Comparison of ENCODE assay signal across 16 cellular contexts in genomic region chr16:84156342-84156784, GRCh38. TPM values are rescaled to one million over a fixed set of nuclear protein-coding genes. Genes with fewer than 3 reads are reported as not detected.
DNase-seq lines count a peak whose midpoint lies in the region; ATAC-seq, FAIRE-seq and TF ChIP-seq lines count a peak whose summit lies in the region.
"Had no signal": no experiment of that assay in that cellular context is flagged by ENCODE, and none has a peak within 500 bp of the region (broad histone marks: within the 10 kb centered on the region; RNA-seq: fewer than 3 reads in every experiment).

No MANE protein-coding gene starts in this region.

- peak in 1 of 2 experiments; percentile 65; a peak in 2 of 6 replicates for ATAC-seq in A549
- peak; percentile 72 for ATAC-seq in esophagus mucosa
- ATAC-seq in activated CD4-positive, alpha-beta T cell treated with anti-CD3 and anti-CD28 coated beads for 36 hours = no peak
- ATAC-seq in activated T-cell treated with anti-CD3 and anti-CD28 coated beads, Interleukin-2, amount 50 U/mL, for 4 hours = no peak
- ATAC-seq: gastrocnemius medialis had no signal

- POLR2A ChIA-PET in A549 (lab: Yijun Ruan, JAX) = interaction anchor here (0.7 to 1.2 kb wide), 2 partner anchors 31 to 75 kb away, joined by 3 to 5 read pairs; partner anchors contain the start of gene TAF1C
- POLR2A ChIA-PET in activated CD4-positive, alpha-beta T cell treated with anti-CD3 and anti-CD28 coated beads for 36 hours (lab: Charles Lee) = no interaction called here

- H3K27ac Mint-ChIP-seq in activated CD4-positive, alpha-beta T cell treated with anti-CD3 and anti-CD28 coated beads for 36 hours = no peak overlapping the region
- H3K27ac Mint-ChIP-seq: activated naive CD4-positive, alpha-beta T cell treated with anti-CD3 and anti-CD28 coated beads, Interleukin-2, amount 10 ng/mL, durations not matched to agents 7 days and 5 days; stimulated activated naive CD8-positive, alpha-beta T cell treated with anti-CD3 and anti-CD28 coated beads, Interleukin-15, Interleukin-2, amounts not matched to agents 100 ng/mL and 50 ng/mL, for 24 hours had no signal

- no peak for TF ChIP-seq RAD21 in A549 (conservative IDR thresholded peaks at IDR 0.05 in 1 of 2, IDR thresholded peaks at IDR 0.05 in 1 of 2)

- H3K9me3 Mint-ChIP-seq in activated CD4-positive, alpha-beta T cell treated with anti-CD3 and anti-CD28 coated beads for 36 hours (ENCODE audit: low read depth) = no peaks in the 10 kb centered on the region
- H3K9me3 Mint-ChIP-seq in activated T-cell treated with anti-CD3 and anti-CD28 coated beads, Interleukin-2, amount 50 U/mL, for 4 hours = no peaks in the 10 kb centered on the region
- H3K9me3 Mint-ChIP-seq: activated naive CD4-positive, alpha-beta T cell treated with anti-CD3 and anti-CD28 coated beads, Interleukin-2, amount 10 ng/mL, durations not matched to agents 7 days and 5 days; stimulated activated naive CD8-positive, alpha-beta T cell treated with anti-CD3 and anti-CD28 coated beads, Interleukin-15, Interleukin-2, amounts not matched to agents 100 ng/mL and 50 ng/mL, for 24 hours had no signal

- no peaks in the 10 kb centered on the region for H3K9me2 ChIP-seq in OCI-LY1 (ENCODE audit: low read depth, low read length)

- DNase-seq in A549 (ENCODE audit: low read depth in 1 of 2, low spot score in 1 of 2) (no peak), ELR (ENCODE audit: low read depth) (peak; percentile 25), NK-92 (lab: John Stamatoyannopoulos, UW; ENCODE audit: unreplicated experiment) (no peak)
- DNase-seq in activated CD4-positive, alpha-beta T cell treated with anti-CD3 and anti-CD28 coated beads for 36 hours = no peak
- DNase-seq in activated CD8-positive, alpha-beta memory T cell treated with anti-CD3 and anti-CD28 coated beads, Interleukin-2, amount 50 U/mL, for 4 hours = no peak
- no peak for DNase-seq in activated T-cell treated with anti-CD3 and anti-CD28 coated beads, Interleukin-2, amount 50 U/mL, for 4 hours
- DNase-seq: activated naive CD4-positive, alpha-beta T cell treated with anti-CD3 and anti-CD28 coated beads, Interleukin-2, amount 10 ng/mL, durations not matched to agents 7 days and 5 days; C1 segment of cervical spinal cord; gastrocnemius medialis; islet precursor cell; Peyer's patch had no signal

- no peaks in the 10 kb centered on the region for H3K36me3 ChIP-seq in OCI-LY1 (ENCODE audit: insufficient read depth, low read length)
- H3K36me3 ChIP-seq: gastrocnemius medialis, Peyer's patch had no signal

- H2AFZ ChIP-seq in OCI-LY1 (ENCODE audit: low read length) = no peak overlapping the region

- no peaks in the 10 kb centered on the region for H3K27me3 ChIP-seq in OCI-LY1 (ENCODE audit: insufficient read depth, low read length)
- H3K27me3 ChIP-seq: Peyer's patch had no signal

- peaks cover 15% of the 10 kb centered on the region for H3K27me3 Mint-ChIP-seq in activated CD4-positive, alpha-beta T cell treated with anti-CD3 and anti-CD28 coated beads for 36 hours
- peaks cover 19% of the 10 kb centered on the region for H3K27me3 Mint-ChIP-seq in activated T-cell treated with anti-CD3 and anti-CD28 coated beads, Interleukin-2, amount 50 U/mL, for 4 hours (ENCODE audit: low read depth)

- WGBS in A549 (ENCODE audit: missing lambda C conversion rate) = 35% methylated on average over 5 of the region's 5 CpGs

- H3K79me2 ChIP-seq in OCI-LY1 (ENCODE audit: insufficient read depth, low read length) = no peaks in the 10 kb centered on the region

- CTCF ChIA-PET in A549 (lab: Yijun Ruan, JAX) = interaction anchor here (0.9 to 2.7 kb wide), 6 partner anchors 9 to 72 kb away, joined by 3 to 11 read pairs (median 4); partner anchors contain the start of gene TAF1C
- CTCF ChIA-PET in activated CD4-positive, alpha-beta T cell treated with anti-CD3 and anti-CD28 coated beads for 36 hours (lab: Charles Lee) = interaction anchor here (0.7 to 1.2 kb wide), 5 partner anchors 40 to 93 kb away, joined by 3 to 4 read pairs (median 4); partner anchors contain the start of gene MBTPS1

- H3K4me1 ChIP-seq in A549 (no peaks in the 10 kb centered on the region), OCI-LY1 (ENCODE audit: insufficient read depth, low read length, severe bottlenecking) (no peaks in the 10 kb centered on the region)
- H3K4me1 ChIP-seq: gastrocnemius medialis, Peyer's patch had no signal

- H3K4me3 ChIP-seq in A549 (no peak overlapping the region), OCI-LY1 (ENCODE audit: low read depth, low read length, poor library complexity, severe bottlenecking) (no peak overlapping the region)
- H3K4me3 ChIP-seq: coronary artery, gastrocnemius medialis, Peyer's patch had no signal

- no peak overlapping the region for H3K9ac ChIP-seq in OCI-LY1 (ENCODE audit: low read length)

- H3K27ac ChIP-seq in A549 (no peak overlapping the region), OCI-LY1 (ENCODE audit: low read depth, low read length, poor library complexity, severe bottlenecking) (no peak overlapping the region)
- H3K27ac ChIP-seq: coronary artery, gastrocnemius medialis, Peyer's patch had no signal

- no peak for TF ChIP-seq EP300 in A549 (IDR thresholded peaks at IDR 0.05)

- no peaks in the 10 kb centered on the region for H3K36me3 Mint-ChIP-seq in activated CD4-positive, alpha-beta T cell treated with anti-CD3 and anti-CD28 coated beads for 36 hours (ENCODE audit: low read depth)
- no peaks in the 10 kb centered on the region for H3K36me3 Mint-ChIP-seq in activated T-cell treated with anti-CD3 and anti-CD28 coated beads, Interleukin-2, amount 50 U/mL, for 4 hours (ENCODE audit: insufficient read depth)
- H3K36me3 Mint-ChIP-seq: activated naive CD4-positive, alpha-beta T cell treated with anti-CD3 and anti-CD28 coated beads, Interleukin-2, amount 10 ng/mL, durations not matched to agents 7 days and 5 days had no signal

- TF ChIP-seq POLR2A in A549 (IDR thresholded peaks at IDR 0.05; ENCODE audit: low read length) = no peak

- H3K4me3 Mint-ChIP-seq in activated CD4-positive, alpha-beta T cell treated with anti-CD3 and anti-CD28 coated beads for 36 hours = no peak overlapping the region
- no peak overlapping the region for H3K4me3 Mint-ChIP-seq in activated T-cell treated with anti-CD3 and anti-CD28 coated beads, Interleukin-2, amount 50 U/mL, for 4 hours
- H3K4me3 Mint-ChIP-seq: activated naive CD4-positive, alpha-beta T cell treated with anti-CD3 and anti-CD28 coated beads, Interleukin-2, amount 10 ng/mL, durations not matched to agents 7 days and 5 days; stimulated activated naive CD8-positive, alpha-beta T cell treated with anti-CD3 and anti-CD28 coated beads, Interleukin-15, Interleukin-2, amounts not matched to agents 100 ng/mL and 50 ng/mL, for 24 hours had no signal

- no peaks in the 10 kb centered on the region for H4K20me1 ChIP-seq in OCI-LY1 (ENCODE audit: insufficient read depth, low read length)

- intact Hi-C loops in activated CD4-positive, alpha-beta T cell treated with anti-CD3 and anti-CD28 coated beads for 36 hours (cut with DNase I, micrococcal nuclease) = no loop called here

- H3K4me2 ChIP-seq in A549 (no peak overlapping the region), OCI-LY1 (ENCODE audit: low read length) (no peak overlapping the region)

- no peak for TF ChIP-seq CTCF in A549 (IDR thresholded peaks at IDR 0.05)
- peak; percentile 11; the same call in 1 of the 2 replicates for TF ChIP-seq CTCF in OCI-LY1 (IDR thresholded peaks at IDR 0.05; ENCODE audit: low read length)

- no peak for FAIRE-seq in A549 (lab: Jason Lieb, UNC)

- peaks cover 2% of the 10 kb centered on the region for H3K4me1 Mint-ChIP-seq in activated CD4-positive, alpha-beta T cell treated with anti-CD3 and anti-CD28 coated beads for 36 hours
- H3K4me1 Mint-ChIP-seq in activated T-cell treated with anti-CD3 and anti-CD28 coated beads, Interleukin-2, amount 50 U/mL, for 4 hours (ENCODE audit: low read depth) = no peaks in the 10 kb centered on the region
- H3K4me1 Mint-ChIP-seq: activated naive CD4-positive, alpha-beta T cell treated with anti-CD3 and anti-CD28 coated beads, Interleukin-2, amount 10 ng/mL, durations not matched to agents 7 days and 5 days had no signal

- no peaks in the 10 kb centered on the region for H3K9me3 ChIP-seq in A549
- no peaks in the 10 kb centered on the region for H3K9me3 ChIP-seq in OCI-LY1 (ENCODE audit: low read length)
- H3K9me3 ChIP-seq: gastrocnemius medialis, Peyer's patch had no signal

- H3F3A ChIP-seq in OCI-LY1 (ENCODE audit: insufficient read depth, low read length) = no peaks in the 10 kb centered on the region

RNA-seq across cellular contexts. Expression of gene DNAAF1, which starts 11.3 kb away (rescaled TPM):
- 0.07 and 0.13 TPM in 2 replicates for polyA plus RNA-seq in A549 (2011; rRNA removed)
- polyA plus RNA-seq in A549 (2012; cell fraction: cytosol; rRNA removed) = 0.04 and 0.10 TPM in 2 replicates
- polyA plus RNA-seq in A549 (2012; cell fraction: nucleus; rRNA removed) = 0.23 and 0.54 TPM in 2 replicates
- polyA plus RNA-seq in A549 (2017; fragmentation: RNase III; extraction: RNeasy Plus Mini Kit Qiagen cat#74134 plus additional on column Dnase treatment) = 0.14 to 0.31 TPM (median 0.21 TPM) in 3 replicates
- not detected in 2 replicates for polyA minus RNA-seq in A549 (2011; rRNA and poly(A)+ RNA removed)
- total RNA-seq in esophagus mucosa = 0.16 TPM
- under 1 TPM in 1 of 2 experiments, not detected in 1; 0.39 TPM for total RNA-seq in activated CD4-positive, alpha-beta T cell treated with anti-CD3 and anti-CD28 coated beads for 36 hours
- total RNA-seq in activated T-cell treated with anti-CD3 and anti-CD28 coated beads, Interleukin-2, amount 50 U/mL, for 4 hours = not detected
- total RNA-seq: gastrocnemius medialis, Peyer's patch had no signal

RNA-seq across cellular contexts. Expression of gene HSDL1, which starts 11.4 kb away (rescaled TPM):
- 24.9 and 25.6 TPM in 2 replicates for polyA plus RNA-seq in A549 (2011; rRNA removed)
- polyA plus RNA-seq in A549 (2012; cell fraction: cytosol; rRNA removed) = 7.5 and 9.0 TPM in 2 replicates
- polyA plus RNA-seq in A549 (2012; cell fraction: nucleus; rRNA removed) = 5.7 and 9.4 TPM in 2 replicates
- polyA plus RNA-seq in A549 (2017; fragmentation: RNase III; extraction: RNeasy Plus Mini Kit Qiagen cat#74134 plus additional on column Dnase treatment) = 14.7 to 18.3 TPM (median 17.9 TPM) in 3 replicates
- 9.7 and 11.3 TPM in 2 replicates for polyA minus RNA-seq in A549 (2011; rRNA and poly(A)+ RNA removed)
- 8.6 TPM for total RNA-seq in esophagus mucosa
- total RNA-seq in activated CD4-positive, alpha-beta T cell treated with anti-CD3 and anti-CD28 coated beads for 36 hours = 10 to 100 TPM in 1 of 2 experiments, 1 to 10 TPM in 1; 7.4 to 11.4 TPM
- total RNA-seq in activated T-cell treated with anti-CD3 and anti-CD28 coated beads, Interleukin-2, amount 50 U/mL, for 4 hours = 10 to 100 TPM; 13.7 to 15.6 (median 14.4) TPM

RNA-seq across cellular contexts. Expression of gene TAF1C, which starts 30.5 kb away (rescaled TPM):
- polyA plus RNA-seq in A549 (2011; rRNA removed) (13.2 and 17.8 TPM in 2 replicates), A549 (2017; fragmentation: RNase III; extraction: RNeasy Plus Mini Kit Qiagen cat#74134 plus additional on column Dnase treatment) (32.8 to 41.2 TPM (median 38.6 TPM) in 3 replicates)
- 27.9 and 34.7 TPM in 2 replicates for polyA plus RNA-seq in A549 (2012; cell fraction: cytosol; rRNA removed)
- polyA plus RNA-seq in A549 (2012; cell fraction: nucleus; rRNA removed) = 325 and 360 TPM in 2 replicates
- 24.7 and 27.5 TPM in 2 replicates for polyA minus RNA-seq in A549 (2011; rRNA and poly(A)+ RNA removed)
- 18.3 TPM for total RNA-seq in esophagus mucosa
- total RNA-seq in activated CD4-positive, alpha-beta T cell treated with anti-CD3 and anti-CD28 coated beads for 36 hours = 10 to 100 TPM; 44.4 to 45.7 TPM
- total RNA-seq in activated T-cell treated with anti-CD3 and anti-CD28 coated beads, Interleukin-2, amount 50 U/mL, for 4 hours = 10 to 100 TPM; 71.6 to 78.6 (median 74.4) TPM

RNA-seq across cellular contexts. Expression of gene ADAD2, which starts 34.6 kb away (rescaled TPM):
- polyA plus RNA-seq in A549 (2011; rRNA removed) (not detected in 2 replicates), A549 (2017; fragmentation: RNase III; extraction: RNeasy Plus Mini Kit Qiagen cat#74134 plus additional on column Dnase treatment) (not detected in 3 replicates)
- polyA plus RNA-seq in A549 (2012; cell fraction: cytosol; rRNA removed) = not detected in 2 replicates
- polyA plus RNA-seq in A549 (2012; cell fraction: nucleus; rRNA removed) = 0.02 TPM in 1 of 2 replicates, not detected in the other
- polyA minus RNA-seq in A549 (2011; rRNA and poly(A)+ RNA removed) = not detected in 2 replicates
- 1.1 TPM for total RNA-seq in esophagus mucosa
- total RNA-seq in activated CD4-positive, alpha-beta T cell treated with anti-CD3 and anti-CD28 coated beads for 36 hours = under 1 TPM; 0.16 to 0.18 TPM
- under 1 TPM in 2 of 3 donors, not detected in 1; 0.10 to 0.11 TPM for total RNA-seq in activated T-cell treated with anti-CD3 and anti-CD28 coated beads, Interleukin-2, amount 50 U/mL, for 4 hours
- total RNA-seq: gastrocnemius medialis, pulmonary artery endothelial cell had no signal

RNA-seq across cellular contexts. Expression of gene MBTPS1, which starts 39.6 kb away (rescaled TPM):
- 76.7 and 88.4 TPM in 2 replicates for polyA plus RNA-seq in A549 (2011; rRNA removed)
- 36.8 and 43.1 TPM in 2 replicates for polyA plus RNA-seq in A549 (2012; cell fraction: cytosol; rRNA removed)
- 65.8 and 79.2 TPM in 2 replicates for polyA plus RNA-seq in A549 (2012; cell fraction: nucleus; rRNA removed)
- 47.5 to 52.8 TPM (median 50.3 TPM) in 3 replicates for polyA plus RNA-seq in A549 (2017; fragmentation: RNase III; extraction: RNeasy Plus Mini Kit Qiagen cat#74134 plus additional on column Dnase treatment)
- 105 and 108 TPM in 2 replicates for polyA minus RNA-seq in A549 (2011; rRNA and poly(A)+ RNA removed)
- total RNA-seq in esophagus mucosa = 37.3 TPM
- 10 to 100 TPM; 32.0 to 32.2 TPM for total RNA-seq in activated CD4-positive, alpha-beta T cell treated with anti-CD3 and anti-CD28 coated beads for 36 hours
- 10 to 100 TPM; 44.9 to 52.8 (median 49.2) TPM for total RNA-seq in activated T-cell treated with anti-CD3 and anti-CD28 coated beads, Interleukin-2, amount 50 U/mL, for 4 hours
